In genomic region chr6:169157474-169158181, GRCh38 we compare ENCODE assay signal across 14 cellular contexts.
DNase-seq lines count a peak whose midpoint lies in the region; ATAC-seq and TF ChIP-seq lines count a peak whose summit lies in the region.
"Had no signal": no experiment of that assay in that cellular context is flagged by ENCODE, and none has a peak within 500 bp of the region (broad histone marks: within the 10 kb centered on the region; RNA-seq: fewer than 3 reads in every experiment).

No MANE protein-coding gene starts in this region.

- TF ChIP-seq RAD21 in SK-N-SH (IDR thresholded peaks at IDR 0.05; ENCODE audit: low read length) = no peak

- POLR2A ChIA-PET in SK-N-SH (lab: Yijun Ruan, JAX) = no interaction called here

- peak overlapping the region in 1 of 2 experiments; percentile 35; a peak in 1 of 4 replicates for H3K27ac ChIP-seq in SK-N-SH (ENCODE audit: low read depth in 2 of 2, low read length in 1 of 2)
- H3K27ac ChIP-seq in endodermal cell (ENCODE audit: low read depth, low read length) = no peak overlapping the region
- H3K27ac ChIP-seq in muscle layer of colon (ENCODE audit: low read depth, low read length) = peak overlapping the region; percentile 38
- peak overlapping the region; percentile 72 to 77 for H3K27ac ChIP-seq in thoracic aorta
- H3K27ac ChIP-seq: RWPE1 had no signal

- WGBS in SK-N-SH (ENCODE audit: low lambda C conversion rate) = 84% methylated on average over 15 of the region's 15 CpGs
- WGBS in endodermal cell (ENCODE audit: insufficient coverage in 1 of 2, insufficient read length in 1 of 2), 2 experiments = 92 to 93% methylated on average over 6 to 15 of the region's 15 CpGs

- H3K4me3 Mint-ChIP-seq in endodermal cell = no peak overlapping the region
- H3K4me3 Mint-ChIP-seq: IgD-negative memory B cell had no signal

- H3K4me2 ChIP-seq in SK-N-SH = no peak overlapping the region

- no peak overlapping the region for H3K27ac Mint-ChIP-seq in endodermal cell
- H3K27ac Mint-ChIP-seq: IgD-negative memory B cell, progenitor cell of endocrine pancreas had no signal

- H3K9ac ChIP-seq in SK-N-SH (no peak overlapping the region), endodermal cell (ENCODE audit: extremely low read depth, low read length, poor library complexity, severe bottlenecking) (no peak overlapping the region), muscle layer of colon (ENCODE audit: low read length) (no peak overlapping the region)

- H3K36me3 ChIP-seq in SK-N-SH (replicated peaks in 1 of 2; ENCODE audit: control insufficient read depth in 1 of 2, insufficient read depth in 2 of 2, low read length in 1 of 2) (no peaks in the 10 kb centered on the region), endodermal cell (ENCODE audit: control insufficient read depth, insufficient read depth, low read length) (no peaks in the 10 kb centered on the region), muscle layer of colon (ENCODE audit: insufficient read depth, low read length) (no peaks in the 10 kb centered on the region), thoracic aorta (no peaks in the 10 kb centered on the region)

- H3K9me2 ChIP-seq in SK-N-SH = no peaks in the 10 kb centered on the region

- H3K27me3 ChIP-seq in SK-N-SH (ENCODE audit: insufficient read depth) (no peaks in the 10 kb centered on the region), endodermal cell (ENCODE audit: control insufficient read depth, insufficient read depth, low read length, poor library complexity, severe bottlenecking) (no peaks in the 10 kb centered on the region), muscle layer of colon (ENCODE audit: control insufficient read depth in 1 of 2, insufficient read depth in 2 of 2, low read length in 2 of 2) (no peaks in the 10 kb centered on the region), thoracic aorta (replicated peaks; ENCODE audit: insufficient read depth) (no peaks in the 10 kb centered on the region)

- no peak for TF ChIP-seq CTCF in SK-N-SH (IDR thresholded peaks at IDR 0.05)
- TF ChIP-seq CTCF in endodermal cell (conservative IDR thresholded peaks at IDR 0.05) = no peak
- TF ChIP-seq CTCF in thoracic aorta (IDR thresholded peaks at IDR 0.05) = no peak

- H3K9me3 Mint-ChIP-seq in endodermal cell = no peaks in the 10 kb centered on the region

- H3K9me3 ChIP-seq in SK-N-SH (no peaks in the 10 kb centered on the region), endodermal cell (ENCODE audit: control insufficient read depth, low read length) (no peaks in the 10 kb centered on the region), muscle layer of colon (ENCODE audit: low read length) (no peaks in the 10 kb centered on the region), thoracic aorta (no peaks in the 10 kb centered on the region)

- no peaks in the 10 kb centered on the region for H3K4me1 ChIP-seq in SK-N-SH (ENCODE audit: control insufficient read depth in 1 of 2, insufficient read depth in 2 of 2, low read depth in 1 of 2, low read length in 1 of 2)
- no peaks in the 10 kb centered on the region for H3K4me1 ChIP-seq in endodermal cell (ENCODE audit: control insufficient read depth, insufficient read depth, low read length)
- H3K4me1 ChIP-seq in muscle layer of colon (ENCODE audit: insufficient read depth, low read length) = peaks cover 24% of the 10 kb centered on the region
- H3K4me1 ChIP-seq in thoracic aorta (ENCODE audit: control insufficient read depth in 1 of 2, low read depth in 2 of 2) = peaks cover 16 to 53% of the 10 kb centered on the region in 2 donors

- H2AFZ ChIP-seq in SK-N-SH (ENCODE audit: low read depth) = peak overlapping the region; percentile 24

- H3K4me1 Mint-ChIP-seq in endodermal cell = no peaks in the 10 kb centered on the region
- H3K4me1 Mint-ChIP-seq: IgD-negative memory B cell had no signal

- H3K4me3 ChIP-seq in SK-N-SH (ENCODE audit: low read depth in 2 of 2, low read length in 1 of 2) (no peak overlapping the region), endodermal cell (ENCODE audit: low read length) (no peak overlapping the region), muscle layer of colon (ENCODE audit: low read depth in 1 of 2, low read length in 2 of 2) (no peak overlapping the region), thoracic aorta (peak overlapping the region; percentile 37)

- no peaks in the 10 kb centered on the region for H3K36me3 Mint-ChIP-seq in endodermal cell (ENCODE audit: low read depth)
- H3K36me3 Mint-ChIP-seq: IgD-negative memory B cell had no signal

- TF ChIP-seq EP300 in SK-N-SH (IDR thresholded peaks at IDR 0.05; ENCODE audit: borderline replicate concordance in 1 of 2, low read depth in 1 of 2, low read length in 1 of 2) = no peak

- ATAC-seq in SK-N-SH treated with all-trans-retinoic acid at 6 μM for 48 hours (no peak; the same call in 2 of the 3 replicates), thoracic aorta (ENCODE audit: insufficient number of reproducible peaks, low FRiP score, low read depth) (no peak), GM21786 (IDR thresholded peaks at IDR 0.05; ENCODE audit: unreplicated experiment) (no peak)

- DNase-seq in SK-N-SH (peak; percentile 16), endodermal cell (peak; percentile 31), thoracic aorta (ENCODE audit: low spot score) (no peak), SHP77 (lab: John Stamatoyannopoulos, UW) (no peak), OCI-M1 (lab: John Stamatoyannopoulos, UW) (no peak)
- DNase-seq: 8988T; NCI-H1930; stimulated activated CD4-positive, alpha-beta T cell treated with anti-CD3 and anti-CD28 coated beads, Interleukin-12 subunit alpha, Interleukin-12 subunit beta, amount 100 ng/mL, for 4 hours had no signal

- no peaks in the 10 kb centered on the region for H3F3A ChIP-seq in SK-N-SH (replicated peaks; ENCODE audit: insufficient read depth)

- CTCF ChIA-PET in SK-N-SH (lab: Yijun Ruan, JAX) = no interaction called here

- no peaks in the 10 kb centered on the region for H4K20me1 ChIP-seq in SK-N-SH (ENCODE audit: insufficient read depth)

- H3K27me3 Mint-ChIP-seq in endodermal cell (ENCODE audit: insufficient read depth) = peaks cover 4% of the 10 kb centered on the region

- H3K79me2 ChIP-seq in SK-N-SH (ENCODE audit: insufficient read depth) = no peaks in the 10 kb centered on the region

TF ChIP-seq in SK-N-SH, 30 proteins besides CTCF, POLR2A, EP300 and RAD21:
- no peak for TF ChIP-seq POLR2AphosphoS5 (IDR thresholded peaks at IDR 0.05; ENCODE audit: low read depth, low read length)
- TF ChIP-seq SIN3A (IDR thresholded peaks at IDR 0.05; ENCODE audit: borderline replicate concordance, low read depth, low read length) = no peak
- no peak for TF ChIP-seq FOXJ3 (CRISPR knock-in tag; IDR thresholded peaks at IDR 0.05)

TF ChIP-seq in SK-N-SH treated with all-trans-retinoic acid at 6 μM for 48 hours, 23 proteins besides CTCF, POLR2A, EP300 and RAD21:
- no peak for TF ChIP-seq TCF4 (CRISPR knock-in tag; IDR thresholded peaks at IDR 0.05; ENCODE audit: borderline replicate concordance)
- TF ChIP-seq ESRRG (CRISPR knock-in tag; IDR thresholded peaks at IDR 0.05) = no peak
- TF ChIP-seq ISL1 (CRISPR knock-in tag; IDR thresholded peaks at IDR 0.05) = no peak
- no peak for TF ChIP-seq CSDC2 (CRISPR knock-in tag; IDR thresholded peaks at IDR 0.05)
- no peak for TF ChIP-seq TOX (CRISPR knock-in tag; IDR thresholded peaks at IDR 0.05; ENCODE audit: borderline replicate concordance)
- TF ChIP-seq SNAI2 (CRISPR knock-in tag; IDR thresholded peaks at IDR 0.05) = no peak
- no peak for TF ChIP-seq ZNF565 (CRISPR knock-in tag; conservative IDR thresholded peaks at IDR 0.05; ENCODE audit: low read depth)
- TF ChIP-seq OSR1 (CRISPR knock-in tag; IDR thresholded peaks at IDR 0.05) = no peak
- TF ChIP-seq, protein P1, sequence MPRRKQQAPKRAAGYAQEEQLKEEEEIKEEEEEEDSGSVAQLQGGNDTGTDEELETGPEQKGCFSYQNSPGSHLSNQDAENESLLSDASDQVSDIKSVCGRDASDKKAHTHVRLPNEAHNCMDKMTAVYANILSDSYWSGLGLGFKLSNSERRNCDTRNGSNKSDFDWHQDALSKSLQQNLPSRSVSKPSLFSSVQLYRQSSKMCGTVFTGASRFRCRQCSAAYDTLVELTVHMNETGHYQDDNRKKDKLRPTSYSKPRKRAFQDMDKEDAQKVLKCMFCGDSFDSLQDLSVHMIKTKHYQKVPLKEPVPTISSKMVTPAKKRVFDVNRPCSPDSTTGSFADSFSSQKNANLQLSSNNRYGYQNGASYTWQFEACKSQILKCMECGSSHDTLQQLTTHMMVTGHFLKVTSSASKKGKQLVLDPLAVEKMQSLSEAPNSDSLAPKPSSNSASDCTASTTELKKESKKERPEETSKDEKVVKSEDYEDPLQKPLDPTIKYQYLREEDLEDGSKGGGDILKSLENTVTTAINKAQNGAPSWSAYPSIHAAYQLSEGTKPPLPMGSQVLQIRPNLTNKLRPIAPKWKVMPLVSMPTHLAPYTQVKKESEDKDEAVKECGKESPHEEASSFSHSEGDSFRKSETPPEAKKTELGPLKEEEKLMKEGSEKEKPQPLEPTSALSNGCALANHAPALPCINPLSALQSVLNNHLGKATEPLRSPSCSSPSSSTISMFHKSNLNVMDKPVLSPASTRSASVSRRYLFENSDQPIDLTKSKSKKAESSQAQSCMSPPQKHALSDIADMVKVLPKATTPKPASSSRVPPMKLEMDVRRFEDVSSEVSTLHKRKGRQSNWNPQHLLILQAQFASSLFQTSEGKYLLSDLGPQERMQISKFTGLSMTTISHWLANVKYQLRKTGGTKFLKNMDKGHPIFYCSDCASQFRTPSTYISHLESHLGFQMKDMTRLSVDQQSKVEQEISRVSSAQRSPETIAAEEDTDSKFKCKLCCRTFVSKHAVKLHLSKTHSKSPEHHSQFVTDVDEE (CRISPR knock-in tag; IDR thresholded peaks at IDR 0.05) = no peak
- no peak for TF ChIP-seq GLIS3 (CRISPR knock-in tag; IDR thresholded peaks at IDR 0.05)
- TF ChIP-seq ZC3H10 (CRISPR knock-in tag; IDR thresholded peaks at IDR 0.05) = no peak

Comparison
In these comparisons a context has a peak if more than half of its experiments do, and no peak if none do; other contexts are left out.
1. DNase-seq: peak in SK-N-SH (single experiment) and endodermal cell (single experiment); none in thoracic aorta (single experiment), SHP77 (0 of 2) and OCI-M1 (single experiment).